In the genomic region with DNA sequence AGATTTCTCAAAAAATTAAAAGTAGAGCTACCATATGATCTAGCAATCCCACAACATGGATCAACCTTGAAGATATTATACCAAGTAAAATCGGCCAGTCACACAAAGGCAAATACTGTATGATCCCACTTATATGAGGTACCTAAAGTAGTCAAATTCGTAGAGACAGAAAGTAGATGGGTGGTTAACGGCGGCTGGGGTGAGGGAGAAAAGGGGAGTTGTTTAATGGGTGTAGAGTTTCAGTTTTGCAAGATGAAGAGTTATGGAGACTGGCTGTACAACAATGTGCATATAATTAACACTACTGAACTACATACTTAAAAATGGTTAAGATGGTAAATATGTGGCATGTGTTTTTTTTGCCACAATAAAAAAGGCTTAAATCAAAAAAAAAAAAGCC, we compare ENCODE assay signal across 29 cellular contexts.
"Had no signal": no experiment of that assay in that cellular context is flagged by ENCODE, and none has a peak within 500 bp of the region (broad histone marks: within the 10 kb centered on the region; RNA-seq: fewer than 3 reads in every experiment).

No MANE protein-coding gene starts in this region.

- H3K27ac Mint-ChIP-seq: activated B cell treated with CpG ODN at 0.5 μM for 24 hours; activated CD8-positive, alpha-beta T cell treated with anti-CD3 and anti-CD28 coated beads for 36 hours; activated naive CD4-positive, alpha-beta T cell treated with anti-CD3 and anti-CD28 coated beads, Interleukin-2, amount 50 U/mL, for 24 hours; activated naive CD8-positive, alpha-beta T cell treated with anti-CD3 and anti-CD28 coated beads, Interleukin-2, amount 10 ng/mL, durations not matched to agents 7 days and 5 days; activated T-helper 17 cell treated with anti-CD3 and anti-CD28 coated beads, Interleukin-2, amount 50 U/mL, for 72 hours; dendritic cell treated with granulocyte-macrophage colony-stimulating factor and Interleukin-4, amounts not matched to agents 40 ng/mL and 50 ng/mL, for 4 days; effector memory CD8-positive, alpha-beta T cell had no signal

- H3K27ac ChIP-seq: ascending aorta, brain microvascular endothelial cell, coronary artery, dorsolateral prefrontal cortex, esophagus muscularis mucosa, gastroesophageal sphincter, heart right ventricle, VCaP had no signal

- H3K9me3 Mint-ChIP-seq: activated B cell treated with CpG ODN at 0.5 μM for 24 hours; activated CD8-positive, alpha-beta T cell treated with anti-CD3 and anti-CD28 coated beads for 36 hours; activated naive CD4-positive, alpha-beta T cell treated with anti-CD3 and anti-CD28 coated beads, Interleukin-2, amount 50 U/mL, for 24 hours; activated naive CD8-positive, alpha-beta T cell treated with anti-CD3 and anti-CD28 coated beads, Interleukin-2, amount 10 ng/mL, durations not matched to agents 7 days and 5 days; activated T-cell treated with anti-CD3 and anti-CD28 coated beads, Interleukin-2, amount 50 U/mL, for 4 hours; activated T-helper 17 cell treated with anti-CD3 and anti-CD28 coated beads, Interleukin-2, amount 50 U/mL, for 72 hours; central memory CD8-positive, alpha-beta T cell; dendritic cell treated with granulocyte-macrophage colony-stimulating factor and Interleukin-4, amounts not matched to agents 40 ng/mL and 50 ng/mL, for 4 days; effector memory CD8-positive, alpha-beta T cell had no signal

- FAIRE-seq: bronchial epithelial cell, TTC549 had no signal

- H3K4me1 ChIP-seq: esophagus muscularis mucosa, gastroesophageal sphincter, heart right ventricle had no signal

- H3K4me1 Mint-ChIP-seq: activated B cell treated with CpG ODN at 0.5 μM for 24 hours; activated naive CD4-positive, alpha-beta T cell treated with anti-CD3 and anti-CD28 coated beads, Interleukin-2, amount 50 U/mL, for 24 hours; activated naive CD8-positive, alpha-beta T cell treated with anti-CD3 and anti-CD28 coated beads, Interleukin-2, amount 10 ng/mL, durations not matched to agents 7 days and 5 days; activated T-helper 17 cell treated with anti-CD3 and anti-CD28 coated beads, Interleukin-2, amount 50 U/mL, for 72 hours; central memory CD8-positive, alpha-beta T cell had no signal

- H3K36me3 ChIP-seq: ascending aorta, brain microvascular endothelial cell, esophagus muscularis mucosa, gastroesophageal sphincter, heart right ventricle had no signal

- DNase-seq: activated B cell treated with CpG ODN at 0.5 μM for 24 hours; activated CD4-positive, alpha-beta T cell treated with anti-CD3 and anti-CD28 coated beads for 48 hours; activated CD4-positive, alpha-beta T cell treated with anti-CD3 and anti-CD28 coated beads, Interleukin-2, amount 50 U/mL, for 1 hour; activated CD4-positive, alpha-beta T cell treated with anti-CD3 and anti-CD28 coated beads, Interleukin-2, amount 50 U/mL, for 48 hours; activated CD8-positive, alpha-beta memory T cell treated with anti-CD3 and anti-CD28 coated beads for 24 hours; activated CD8-positive, alpha-beta T cell treated with anti-CD3 and anti-CD28 coated beads for 36 hours; activated effector memory CD4-positive, alpha-beta T cell treated with Interleukin-2 at 50 U/mL for 16 hours; activated gamma-delta T cell treated with Interleukin-2 at 50 U/mL for 16 hours; activated naive CD4-positive, alpha-beta T cell treated with Interleukin-2 at 50 U/mL for 16 hours; activated naive CD8-positive, alpha-beta T cell treated with anti-CD3 and anti-CD28 coated beads, Interleukin-2, amount 10 ng/mL, durations not matched to agents 7 days and 5 days; activated T-cell treated with anti-CD3 and anti-CD28 coated beads, Interleukin-2, amount 50 U/mL, for 4 hours; brain microvascular endothelial cell; dorsolateral prefrontal cortex; effector memory CD8-positive, alpha-beta T cell; erythroblast; heart right ventricle; T-helper 2 cell had no signal

- H3K27me3 Mint-ChIP-seq: dendritic cell treated with granulocyte-macrophage colony-stimulating factor and Interleukin-4, amounts not matched to agents 40 ng/mL and 50 ng/mL, for 4 days had no signal

- H3K9me3 ChIP-seq: ascending aorta, esophagus muscularis mucosa, gastroesophageal sphincter, heart right ventricle had no signal

- H3K36me3 Mint-ChIP-seq: activated naive CD4-positive, alpha-beta T cell treated with anti-CD3 and anti-CD28 coated beads, Interleukin-2, amount 50 U/mL, for 24 hours; activated naive CD8-positive, alpha-beta T cell treated with anti-CD3 and anti-CD28 coated beads, Interleukin-2, amount 10 ng/mL, durations not matched to agents 7 days and 5 days had no signal

- H3K4me3 Mint-ChIP-seq: activated B cell treated with CpG ODN at 0.5 μM for 24 hours; activated CD8-positive, alpha-beta T cell treated with anti-CD3 and anti-CD28 coated beads for 36 hours; activated naive CD4-positive, alpha-beta T cell treated with anti-CD3 and anti-CD28 coated beads, Interleukin-2, amount 50 U/mL, for 24 hours; activated naive CD8-positive, alpha-beta T cell treated with anti-CD3 and anti-CD28 coated beads, Interleukin-2, amount 10 ng/mL, durations not matched to agents 7 days and 5 days; activated T-cell treated with anti-CD3 and anti-CD28 coated beads, Interleukin-2, amount 50 U/mL, for 4 hours; activated T-helper 17 cell treated with anti-CD3 and anti-CD28 coated beads, Interleukin-2, amount 50 U/mL, for 72 hours; central memory CD8-positive, alpha-beta T cell; dendritic cell treated with granulocyte-macrophage colony-stimulating factor and Interleukin-4, amounts not matched to agents 40 ng/mL and 50 ng/mL, for 4 days; effector memory CD8-positive, alpha-beta T cell had no signal

- ATAC-seq: activated CD4-positive, CD25-positive, alpha-beta regulatory T cell treated with anti-CD3 and anti-CD28 coated beads, Interleukin-2, amount 50 U/mL, for 24 hours; activated CD8-positive, alpha-beta T cell treated with anti-CD3 and anti-CD28 coated beads for 36 hours; activated T-cell treated with anti-CD3 and anti-CD28 coated beads, Interleukin-2, amount 50 U/mL, for 4 hours; activated T-helper 17 cell treated with anti-CD3 and anti-CD28 coated beads, Interleukin-2, amount 50 U/mL, for 72 hours; effector memory CD8-positive, alpha-beta T cell; gastroesophageal sphincter; heart right ventricle had no signal

- H3K4me3 ChIP-seq: ascending aorta, coronary artery, dorsolateral prefrontal cortex, esophagus muscularis mucosa, gastroesophageal sphincter, heart right ventricle had no signal

- H3K27me3 ChIP-seq: ascending aorta, brain microvascular endothelial cell, dorsolateral prefrontal cortex, esophagus muscularis mucosa, gastroesophageal sphincter, heart right ventricle had no signal
